In genomic region chr15:89149501-89150101, GRCh38 we compare ENCODE assay signal across 1 cellular context.
TF ChIP-seq lines count a peak whose summit lies in the region.

No MANE protein-coding gene starts in this region.

TF ChIP-seq in GM23338, 12 proteins besides CTCF, POLR2A, EP300 and RAD21 (continued from another document):
- TF ChIP-seq, protein P1, sequence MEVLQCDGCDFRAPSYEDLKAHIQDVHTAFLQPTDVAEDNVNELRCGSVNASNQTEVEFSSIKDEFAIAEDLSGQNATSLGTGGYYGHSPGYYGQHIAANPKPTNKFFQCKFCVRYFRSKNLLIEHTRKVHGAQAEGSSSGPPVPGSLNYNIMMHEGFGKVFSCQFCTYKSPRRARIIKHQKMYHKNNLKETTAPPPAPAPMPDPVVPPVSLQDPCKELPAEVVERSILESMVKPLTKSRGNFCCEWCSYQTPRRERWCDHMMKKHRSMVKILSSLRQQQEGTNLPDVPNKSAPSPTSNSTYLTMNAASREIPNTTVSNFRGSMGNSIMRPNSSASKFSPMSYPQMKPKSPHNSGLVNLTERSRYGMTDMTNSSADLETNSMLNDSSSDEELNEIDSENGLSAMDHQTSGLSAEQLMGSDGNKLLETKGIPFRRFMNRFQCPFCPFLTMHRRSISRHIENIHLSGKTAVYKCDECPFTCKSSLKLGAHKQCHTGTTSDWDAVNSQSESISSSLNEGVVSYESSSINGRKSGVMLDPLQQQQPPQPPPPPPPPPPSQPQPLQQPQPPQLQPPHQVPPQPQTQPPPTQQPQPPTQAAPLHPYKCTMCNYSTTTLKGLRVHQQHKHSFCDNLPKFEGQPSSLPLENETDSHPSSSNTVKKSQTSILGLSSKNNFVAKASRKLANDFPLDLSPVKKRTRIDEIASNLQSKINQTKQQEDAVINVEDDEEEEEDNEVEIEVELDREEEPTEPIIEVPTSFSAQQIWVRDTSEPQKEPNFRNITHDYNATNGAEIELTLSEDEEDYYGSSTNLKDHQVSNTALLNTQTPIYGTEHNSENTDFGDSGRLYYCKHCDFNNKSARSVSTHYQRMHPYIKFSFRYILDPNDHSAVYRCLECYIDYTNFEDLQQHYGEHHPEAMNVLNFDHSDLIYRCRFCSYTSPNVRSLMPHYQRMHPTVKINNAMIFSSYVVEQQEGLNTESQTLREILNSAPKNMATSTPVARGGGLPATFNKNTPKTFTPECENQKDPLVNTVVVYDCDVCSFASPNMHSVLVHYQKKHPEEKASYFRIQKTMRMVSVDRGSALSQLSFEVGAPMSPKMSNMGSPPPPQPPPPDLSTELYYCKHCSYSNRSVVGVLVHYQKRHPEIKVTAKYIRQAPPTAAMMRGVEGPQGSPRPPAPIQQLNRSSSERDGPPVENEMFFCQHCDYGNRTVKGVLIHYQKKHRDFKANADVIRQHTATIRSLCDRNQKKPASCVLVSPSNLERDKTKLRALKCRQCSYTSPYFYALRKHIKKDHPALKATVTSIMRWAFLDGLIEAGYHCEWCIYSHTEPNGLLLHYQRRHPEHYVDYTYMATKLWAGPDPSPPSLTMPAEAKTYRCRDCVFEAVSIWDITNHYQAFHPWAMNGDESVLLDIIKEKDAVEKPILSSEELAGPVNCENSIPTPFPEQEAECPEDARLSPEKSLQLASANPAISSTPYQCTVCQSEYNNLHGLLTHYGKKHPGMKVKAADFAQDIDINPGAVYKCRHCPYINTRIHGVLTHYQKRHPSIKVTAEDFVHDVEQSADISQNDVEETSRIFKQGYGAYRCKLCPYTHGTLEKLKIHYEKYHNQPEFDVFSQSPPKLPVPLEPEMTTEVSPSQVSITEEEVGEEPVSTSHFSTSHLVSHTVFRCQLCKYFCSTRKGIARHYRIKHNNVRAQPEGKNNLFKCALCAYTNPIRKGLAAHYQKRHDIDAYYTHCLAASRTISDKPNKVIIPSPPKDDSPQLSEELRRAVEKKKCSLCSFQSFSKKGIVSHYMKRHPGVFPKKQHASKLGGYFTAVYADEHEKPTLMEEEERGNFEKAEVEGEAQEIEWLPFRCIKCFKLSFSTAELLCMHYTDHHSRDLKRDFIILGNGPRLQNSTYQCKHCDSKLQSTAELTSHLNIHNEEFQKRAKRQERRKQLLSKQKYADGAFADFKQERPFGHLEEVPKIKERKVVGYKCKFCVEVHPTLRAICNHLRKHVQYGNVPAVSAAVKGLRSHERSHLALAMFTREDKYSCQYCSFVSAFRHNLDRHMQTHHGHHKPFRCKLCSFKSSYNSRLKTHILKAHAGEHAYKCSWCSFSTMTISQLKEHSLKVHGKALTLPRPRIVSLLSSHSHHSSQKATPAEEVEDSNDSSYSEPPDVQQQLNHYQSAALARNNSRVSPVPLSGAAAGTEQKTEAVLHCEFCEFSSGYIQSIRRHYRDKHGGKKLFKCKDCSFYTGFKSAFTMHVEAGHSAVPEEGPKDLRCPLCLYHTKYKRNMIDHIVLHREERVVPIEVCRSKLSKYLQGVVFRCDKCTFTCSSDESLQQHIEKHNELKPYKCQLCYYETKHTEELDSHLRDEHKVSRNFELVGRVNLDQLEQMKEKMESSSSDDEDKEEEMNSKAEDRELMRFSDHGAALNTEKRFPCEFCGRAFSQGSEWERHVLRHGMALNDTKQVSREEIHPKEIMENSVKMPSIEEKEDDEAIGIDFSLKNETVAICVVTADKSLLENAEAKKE (CRISPR knock-in tag; IDR thresholded peaks at IDR 0.05): no peak
- TF ChIP-seq POLR2AphosphoS5 (IDR thresholded peaks at IDR 0.05; ENCODE audit: low read depth) (no peak), ETS1 (IDR thresholded peaks at IDR 0.05) (no peak), EZH2 (IDR thresholded peaks at IDR 0.05; ENCODE audit: low read depth, unreplicated experiment) (no peak), ZNF331 (CRISPR knock-in tag; IDR thresholded peaks at IDR 0.05; ENCODE audit: low read depth) (no peak), EZH2phosphoT487 (IDR thresholded peaks at IDR 0.05; ENCODE audit: unreplicated experiment) (no peak)
